ENCODE assay signal across 32 cellular contexts in the genomic region with DNA sequence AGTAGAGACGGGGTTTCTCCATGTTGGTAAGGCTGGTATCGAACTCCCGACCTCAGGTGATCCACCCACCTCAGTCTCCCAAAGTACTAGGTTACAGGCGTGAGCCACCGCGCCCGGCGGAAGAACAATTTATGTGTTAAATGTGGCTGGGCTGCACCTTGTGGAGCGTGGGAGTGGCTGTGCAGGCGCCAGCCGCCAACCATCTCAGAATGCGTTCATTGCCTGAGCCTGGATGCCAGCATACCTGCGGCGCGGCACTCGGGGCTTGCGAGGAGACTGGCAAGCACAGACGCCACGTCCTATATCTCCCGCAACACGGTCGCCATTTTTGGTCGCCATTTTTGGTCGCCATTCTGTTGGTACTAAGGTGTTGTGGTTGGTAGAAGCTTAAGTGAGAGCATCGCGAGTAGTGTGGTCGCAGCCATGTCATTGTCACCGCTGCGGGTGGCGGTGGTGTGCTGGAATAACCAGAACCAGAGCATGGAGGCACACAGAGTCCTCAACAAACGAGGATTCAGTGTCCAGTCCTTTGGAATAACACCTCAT.
"Had no signal": no experiment of that assay in that cellular context is flagged by ENCODE, and none has a peak within 500 bp of the region (broad histone marks: within the 10 kb centered on the region; RNA-seq: fewer than 3 reads in every experiment).

No MANE protein-coding gene starts in this region.

- H3K27me3 ChIP-seq: adrenal gland, ascending aorta, brain microvascular endothelial cell, esophagus squamous epithelium, gastroesophageal sphincter had no signal

- H3K9me3 Mint-ChIP-seq: activated CD4-positive, alpha-beta memory T cell treated with anti-CD3 and anti-CD28 coated beads for 36 hours; activated CD4-positive, alpha-beta T cell treated with anti-CD3 and anti-CD28 coated beads, Interleukin-2, amount 10 ng/mL, durations not matched to agents 24 days and 14 days; activated naive CD4-positive, alpha-beta T cell treated with anti-CD3 and anti-CD28 coated beads for 36 hours; activated naive CD4-positive, alpha-beta T cell treated with anti-CD3 and anti-CD28 coated beads, Interleukin-2, amount 50 U/mL, for 24 hours; activated naive CD8-positive, alpha-beta T cell treated with anti-CD3 and anti-CD28 coated beads for 36 hours; activated T-cell treated with anti-CD3 and anti-CD28 coated beads, Interleukin-2, amount 50 U/mL, for 24 hours; activated T-cell treated with anti-CD3 and anti-CD28 coated beads, Interleukin-2, amount 50 U/mL, for 72 hours had no signal

- H3K4me1 ChIP-seq: adrenal gland, ascending aorta, esophagus squamous epithelium, gastroesophageal sphincter had no signal

- H3K4me3 ChIP-seq: adrenal gland, ascending aorta, esophagus squamous epithelium, gastroesophageal sphincter had no signal

- FAIRE-seq: bronchial epithelial cell, colon, endometrium, endothelial cell of umbilical vein had no signal

- H3K9me3 ChIP-seq: adrenal gland, ascending aorta, esophagus squamous epithelium, gastroesophageal sphincter had no signal

- H3K27ac ChIP-seq: adrenal gland, ascending aorta, brain microvascular endothelial cell, epithelial cell of prostate, esophagus squamous epithelium, gastroesophageal sphincter had no signal

- H3K27ac Mint-ChIP-seq: activated CD4-positive, alpha-beta memory T cell treated with anti-CD3 and anti-CD28 coated beads for 36 hours; activated CD4-positive, alpha-beta T cell treated with anti-CD3 and anti-CD28 coated beads for 36 hours; activated CD4-positive, alpha-beta T cell treated with anti-CD3 and anti-CD28 coated beads, Interleukin-2, amount 10 ng/mL, durations not matched to agents 24 days and 14 days; activated naive CD4-positive, alpha-beta T cell treated with anti-CD3 and anti-CD28 coated beads for 36 hours; activated naive CD4-positive, alpha-beta T cell treated with anti-CD3 and anti-CD28 coated beads, Interleukin-2, amount 50 U/mL, for 24 hours; activated naive CD8-positive, alpha-beta T cell treated with anti-CD3 and anti-CD28 coated beads for 36 hours; activated naive CD8-positive, alpha-beta T cell treated with anti-CD3 and anti-CD28 coated beads, Interleukin-2, amount 50 U/mL, for 24 hours; activated T-cell treated with anti-CD3 and anti-CD28 coated beads, Interleukin-2, amount 50 U/mL, for 24 hours; activated T-cell treated with anti-CD3 and anti-CD28 coated beads, Interleukin-2, amount 50 U/mL, for 72 hours; T-cell; T-helper 1 cell treated with Interleukin-12 subunit alpha and Interleukin-12 subunit beta and Interleukin-4 antibody, amounts not matched to agents 30 μg/mL and 1 μg/mL, for 36 hours had no signal

- ATAC-seq: activated CD4-positive, alpha-beta T cell treated with anti-CD3 and anti-CD28 coated beads for 36 hours; activated naive CD8-positive, alpha-beta T cell treated with anti-CD3 and anti-CD28 coated beads, Interleukin-2, amount 50 U/mL, for 24 hours; activated T-cell treated with anti-CD3 and anti-CD28 coated beads, Interleukin-2, amount 50 U/mL, for 72 hours; gastroesophageal sphincter; T-cell had no signal

- H3K36me3 ChIP-seq: adrenal gland, ascending aorta, brain microvascular endothelial cell, esophagus squamous epithelium, gastroesophageal sphincter had no signal

- H3K4me3 Mint-ChIP-seq: activated CD4-positive, alpha-beta memory T cell treated with anti-CD3 and anti-CD28 coated beads for 36 hours; activated CD4-positive, alpha-beta T cell treated with anti-CD3 and anti-CD28 coated beads for 36 hours; activated CD4-positive, alpha-beta T cell treated with anti-CD3 and anti-CD28 coated beads, Interleukin-2, amount 10 ng/mL, durations not matched to agents 24 days and 14 days; activated naive CD4-positive, alpha-beta T cell treated with anti-CD3 and anti-CD28 coated beads for 36 hours; activated naive CD4-positive, alpha-beta T cell treated with anti-CD3 and anti-CD28 coated beads, Interleukin-2, amount 50 U/mL, for 24 hours; activated naive CD8-positive, alpha-beta T cell treated with anti-CD3 and anti-CD28 coated beads for 36 hours; activated naive CD8-positive, alpha-beta T cell treated with anti-CD3 and anti-CD28 coated beads, Interleukin-2, amount 50 U/mL, for 24 hours; activated T-cell treated with anti-CD3 and anti-CD28 coated beads, Interleukin-2, amount 50 U/mL, for 24 hours; activated T-cell treated with anti-CD3 and anti-CD28 coated beads, Interleukin-2, amount 50 U/mL, for 72 hours; central memory CD8-positive, alpha-beta T cell; T-cell; T-helper 1 cell treated with Interleukin-12 subunit alpha and Interleukin-12 subunit beta and Interleukin-4 antibody, amounts not matched to agents 30 μg/mL and 1 μg/mL, for 36 hours had no signal

- H3K4me1 Mint-ChIP-seq: activated CD4-positive, alpha-beta T cell treated with anti-CD3 and anti-CD28 coated beads for 36 hours; activated CD4-positive, alpha-beta T cell treated with anti-CD3 and anti-CD28 coated beads, Interleukin-2, amount 10 ng/mL, durations not matched to agents 24 days and 14 days; activated naive CD4-positive, alpha-beta T cell treated with anti-CD3 and anti-CD28 coated beads, Interleukin-2, amount 50 U/mL, for 24 hours; activated naive CD8-positive, alpha-beta T cell treated with anti-CD3 and anti-CD28 coated beads for 36 hours; activated naive CD8-positive, alpha-beta T cell treated with anti-CD3 and anti-CD28 coated beads, Interleukin-2, amount 50 U/mL, for 24 hours; central memory CD8-positive, alpha-beta T cell; T-cell had no signal

- H3K27me3 Mint-ChIP-seq: activated CD4-positive, alpha-beta memory T cell treated with anti-CD3 and anti-CD28 coated beads for 36 hours; activated CD4-positive, alpha-beta T cell treated with anti-CD3 and anti-CD28 coated beads for 36 hours; activated CD4-positive, alpha-beta T cell treated with anti-CD3 and anti-CD28 coated beads, Interleukin-2, amount 10 ng/mL, durations not matched to agents 24 days and 14 days; activated naive CD4-positive, alpha-beta T cell treated with anti-CD3 and anti-CD28 coated beads, Interleukin-2, amount 50 U/mL, for 24 hours; activated naive CD8-positive, alpha-beta T cell treated with anti-CD3 and anti-CD28 coated beads for 36 hours; activated naive CD8-positive, alpha-beta T cell treated with anti-CD3 and anti-CD28 coated beads, Interleukin-2, amount 50 U/mL, for 24 hours; central memory CD8-positive, alpha-beta T cell had no signal

- H3K36me3 Mint-ChIP-seq: activated CD4-positive, alpha-beta memory T cell treated with anti-CD3 and anti-CD28 coated beads for 36 hours; activated naive CD4-positive, alpha-beta T cell treated with anti-CD3 and anti-CD28 coated beads, Interleukin-2, amount 50 U/mL, for 24 hours; activated naive CD8-positive, alpha-beta T cell treated with anti-CD3 and anti-CD28 coated beads for 36 hours; T-cell had no signal

- DNase-seq: activated CD4-positive, alpha-beta memory T cell treated with anti-CD3 and anti-CD28 coated beads for 36 hours; activated CD4-positive, alpha-beta T cell treated with anti-CD3 and anti-CD28 coated beads for 36 hours; activated CD4-positive, alpha-beta T cell treated with anti-CD3 and anti-CD28 coated beads, Interleukin-2, amount 10 ng/mL, durations not matched to agents 24 days and 14 days; activated CD4-positive, CD25-positive, alpha-beta regulatory T cell; activated CD4-positive, CD25-positive, alpha-beta regulatory T cell treated with anti-CD3 and anti-CD28 coated beads, Interleukin-2, amount 50 U/mL, for 72 hours; activated CD8-positive, alpha-beta memory T cell treated with anti-CD3 and anti-CD28 coated beads, Interleukin-2, amount 50 U/mL, for 48 hours; activated naive CD4-positive, alpha-beta T cell treated with anti-CD3 and anti-CD28 coated beads for 36 hours; activated naive CD8-positive, alpha-beta T cell treated with anti-CD3 and anti-CD28 coated beads for 36 hours; activated naive CD8-positive, alpha-beta T cell treated with anti-CD3 and anti-CD28 coated beads, Interleukin-2, amount 50 U/mL, for 24 hours; activated T-cell treated with anti-CD3 and anti-CD28 coated beads for 4 hours; activated T-cell treated with anti-CD3 and anti-CD28 coated beads, Interleukin-2, amount 50 U/mL, for 24 hours; activated T-cell treated with anti-CD3 and anti-CD28 coated beads, Interleukin-2, amount 50 U/mL, for 72 hours; adrenal gland; brain microvascular endothelial cell; cortex of kidney; dermis blood vessel endothelial cell; effector CD4-positive, alpha-beta T cell; esophagus squamous epithelium; foreskin melanocyte; SW 1271; T-cell; T1000 had no signal
